In the genomic region with DNA sequence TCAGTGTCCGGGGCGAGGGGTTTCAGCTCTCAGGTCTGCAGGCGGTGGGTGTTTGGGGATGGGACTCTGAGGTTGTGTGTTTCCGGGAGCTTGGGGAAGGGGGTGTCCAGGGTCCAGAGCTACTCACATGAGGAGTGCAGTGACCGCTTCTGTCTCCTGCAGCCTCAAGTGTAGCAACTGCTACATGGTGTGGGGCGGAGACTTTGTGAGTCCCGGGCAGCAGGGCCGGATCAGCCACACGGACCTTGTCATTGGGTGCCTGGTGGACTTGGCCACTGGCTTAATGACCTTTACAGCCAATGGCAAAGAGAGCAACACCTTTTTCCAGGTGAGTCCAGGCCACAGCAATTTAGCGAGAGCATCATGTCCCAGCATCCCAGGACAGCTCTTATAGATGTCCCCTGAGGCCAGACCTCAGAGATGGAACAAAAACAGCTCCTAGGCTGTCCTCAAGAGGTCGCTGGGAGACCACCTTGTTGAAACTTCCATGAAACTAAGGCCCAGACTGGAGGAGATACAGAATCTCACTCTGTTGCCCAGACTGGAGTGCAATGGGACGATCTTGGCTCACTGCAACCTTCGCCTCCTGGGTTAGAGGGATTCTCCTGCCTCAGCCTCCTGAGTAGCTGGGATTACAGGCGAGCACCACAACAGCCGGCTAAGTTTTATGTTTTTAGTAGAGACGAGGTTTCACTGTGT, we compare ENCODE assay signal across 1 cellular context.
TF ChIP-seq lines count a peak whose summit lies in the region.

No MANE protein-coding gene starts in this region.

TF ChIP-seq in GM23338, 12 proteins besides CTCF, POLR2A, EP300 and RAD21:
- TF ChIP-seq ZNF114 (CRISPR knock-in tag; IDR thresholded peaks at IDR 0.05) (no peak), POLR2AphosphoS5 (IDR thresholded peaks at IDR 0.05; ENCODE audit: low read depth) (no peak), ZNF331 (CRISPR knock-in tag; IDR thresholded peaks at IDR 0.05; ENCODE audit: low read depth) (no peak), EZH2 (IDR thresholded peaks at IDR 0.05; ENCODE audit: low read depth, unreplicated experiment) (no peak), REST (IDR thresholded peaks at IDR 0.05; ENCODE audit: unreplicated experiment) (no peak)
TF ChIP-seq in GM23338: peak in this region for 0.
